In genomic region chr7:156759579-156760202, GRCh38 we compare ENCODE assay signal across 26 cellular contexts.
"Had no signal": no experiment of that assay in that cellular context is flagged by ENCODE, and none has a peak within 500 bp of the region (broad histone marks: within the 10 kb centered on the region; RNA-seq: fewer than 3 reads in every experiment).

No MANE protein-coding gene starts in this region.

- ATAC-seq: left lung; lower lobe of right lung; naive thymus-derived CD8-positive, alpha-beta T cell; pancreas; right cardiac atrium; stimulated activated effector memory CD8-positive, alpha-beta T cell treated with anti-CD3 and anti-CD28 coated beads, Interleukin-12 subunit alpha, Interleukin-12 subunit beta, amount 100 ng/mL, for 72 hours; upper lobe of right lung had no signal

- H3K27me3 ChIP-seq: left lung, pancreas, sigmoid colon, spleen, suprapubic skin, tibial artery, upper lobe of right lung had no signal

- H3K4me1 ChIP-seq: left lung, lower lobe of right lung, pancreas, prostate gland, sigmoid colon, spleen, suprapubic skin, tibial artery had no signal

- DNase-seq: kidney glomerular epithelial cell; left colon; left lung; lower lobe of right lung; mammary epithelial cell; mesenchymal stem cell; naive thymus-derived CD8-positive, alpha-beta T cell; nucleus accumbens; pancreas; posterior cingulate gyrus; retina; right cardiac atrium; sigmoid colon; spleen; stimulated activated CD4-positive, alpha-beta T cell treated with anti-CD3 and anti-CD28 coated beads, Interleukin-4, amount 100 ng/mL, for 24 hours; stimulated activated naive CD4-positive, alpha-beta T cell; tibial artery; trophoblast cell; upper lobe of right lung had no signal

- H3K36me3 ChIP-seq: pancreas, prostate gland had no signal

- H3K4me3 ChIP-seq: left lung, lower lobe of right lung, pancreas, prostate gland, sigmoid colon, spleen, suprapubic skin, thoracic aorta, tibial artery, upper lobe of right lung had no signal

- H3K27ac ChIP-seq: left lung, lower lobe of right lung, pancreas, prostate gland, sigmoid colon, spleen, suprapubic skin, thoracic aorta, tibial artery, upper lobe of right lung had no signal

- FAIRE-seq: keratinocyte, pancreas, small intestine, urothelium cell line had no signal

- H3K9me3 ChIP-seq: lower lobe of right lung, pancreas, prostate gland, sigmoid colon, suprapubic skin, thoracic aorta, tibial artery, upper lobe of right lung had no signal
